ENCODE assay signal across 13 cellular contexts in genomic region chr1:167499106-167499505, GRCh38. TPM values are rescaled to one million over a fixed set of nuclear protein-coding genes. Genes with fewer than 3 reads are reported as not detected.
DNase-seq lines count a peak whose midpoint lies in the region; ATAC-seq and TF ChIP-seq lines count a peak whose summit lies in the region.
"Had no signal": no experiment of that assay in that cellular context is flagged by ENCODE, and none has a peak within 500 bp of the region (broad histone marks: within the 10 kb centered on the region; RNA-seq: fewer than 3 reads in every experiment).

No MANE protein-coding gene starts in this region.

- ATAC-seq in activated CD8-positive, alpha-beta memory T cell treated with anti-CD3 and anti-CD28 coated beads, Interleukin-2, amount 10 ng/mL, durations not matched to agents 7 days and 5 days = peak; percentile 28
- ATAC-seq in HG02885 (IDR thresholded peaks at IDR 0.05; ENCODE audit: poor library complexity, unreplicated experiment) = peak; percentile 12
- no peak for ATAC-seq in activated B cell treated with CpG ODN at 0.5 μM for 24 hours (ENCODE audit: low read depth)
- ATAC-seq in stimulated activated naive B cell treated with anti-CD40 and anti-IgM and Interleukin-4, amounts not matched to agents 10 μg/mL and 1 μg/mL and 100 μg/mL, for 72 hours (replicated peaks) = peak; percentile 13 to 22
- no peak for ATAC-seq in GM19324 (IDR thresholded peaks at IDR 0.05; ENCODE audit: low FRiP score, unreplicated experiment)

- no peaks in the 10 kb centered on the region for H3K79me2 ChIP-seq in hepatocyte

- no peaks in the 10 kb centered on the region for H3K36me3 ChIP-seq in hepatocyte (replicated peaks; ENCODE audit: insufficient read depth, low read depth)
- H3K36me3 ChIP-seq: right atrium auricular region had no signal

- 74% methylated on average over 4 of the region's 4 CpGs for WGBS in hepatocyte (ENCODE audit: low lambda C conversion rate, missing lambda C conversion rate)

- intact Hi-C loops in activated B cell treated with CpG ODN at 0.5 μM for 24 hours (cut with micrococcal nuclease) = loop anchor here (1.0 to 5.0 kb wide), 7 partner anchors 22 to 279 kb away; partner anchors contain the start of gene POU2F1

- H3K4me1 Mint-ChIP-seq in activated CD8-positive, alpha-beta memory T cell treated with anti-CD3 and anti-CD28 coated beads, Interleukin-2, amount 10 ng/mL, durations not matched to agents 7 days and 5 days = peaks cover 94% of the 10 kb centered on the region
- H3K4me1 Mint-ChIP-seq in activated B cell treated with CpG ODN at 0.5 μM for 24 hours = peaks cover 38% of the 10 kb centered on the region
- H3K4me1 Mint-ChIP-seq in stimulated activated naive B cell treated with anti-CD40 and anti-IgM and Interleukin-4, amounts not matched to agents 10 μg/mL and 1 μg/mL and 100 μg/mL, for 72 hours = peaks cover 21 to 38% of the 10 kb centered on the region in 2 donors

- no peaks in the 10 kb centered on the region for H3K4me1 ChIP-seq in hepatocyte (ENCODE audit: insufficient read depth)
- H3K4me1 ChIP-seq: right atrium auricular region had no signal

- H3K4me2 ChIP-seq in hepatocyte = no peak overlapping the region

- no peak overlapping the region for H2AFZ ChIP-seq in hepatocyte

- H3K9me3 Mint-ChIP-seq in activated CD8-positive, alpha-beta memory T cell treated with anti-CD3 and anti-CD28 coated beads, Interleukin-2, amount 10 ng/mL, durations not matched to agents 7 days and 5 days (ENCODE audit: low read depth) = no peaks in the 10 kb centered on the region
- H3K9me3 Mint-ChIP-seq in activated B cell treated with CpG ODN at 0.5 μM for 24 hours = no peaks in the 10 kb centered on the region
- H3K9me3 Mint-ChIP-seq in stimulated activated naive B cell treated with anti-CD40 and anti-IgM and Interleukin-4, amounts not matched to agents 10 μg/mL and 1 μg/mL and 100 μg/mL, for 72 hours = no peaks in the 10 kb centered on the region
- H3K9me3 Mint-ChIP-seq: type B pancreatic cell had no signal

- no peaks in the 10 kb centered on the region for H3K27me3 Mint-ChIP-seq in activated CD8-positive, alpha-beta memory T cell treated with anti-CD3 and anti-CD28 coated beads, Interleukin-2, amount 10 ng/mL, durations not matched to agents 7 days and 5 days
- peaks cover 64% of the 10 kb centered on the region for H3K27me3 Mint-ChIP-seq in activated B cell treated with CpG ODN at 0.5 μM for 24 hours
- peaks cover 54 to 62% of the 10 kb centered on the region in 2 donors for H3K27me3 Mint-ChIP-seq in stimulated activated naive B cell treated with anti-CD40 and anti-IgM and Interleukin-4, amounts not matched to agents 10 μg/mL and 1 μg/mL and 100 μg/mL, for 72 hours

- H4K20me1 ChIP-seq in hepatocyte (ENCODE audit: insufficient read depth, poor library complexity, severe bottlenecking) = no peaks in the 10 kb centered on the region

- peak overlapping the region; percentile 81 for H3K27ac Mint-ChIP-seq in activated CD8-positive, alpha-beta memory T cell treated with anti-CD3 and anti-CD28 coated beads, Interleukin-2, amount 10 ng/mL, durations not matched to agents 7 days and 5 days
- peak overlapping the region; percentile 59 for H3K27ac Mint-ChIP-seq in activated B cell treated with CpG ODN at 0.5 μM for 24 hours
- peak overlapping the region; percentile 28 for H3K27ac Mint-ChIP-seq in stimulated activated naive B cell treated with anti-CD40 and anti-IgM and Interleukin-4, amounts not matched to agents 10 μg/mL and 1 μg/mL and 100 μg/mL, for 72 hours
- H3K27ac Mint-ChIP-seq: type B pancreatic cell had no signal

- POLR2A ChIA-PET in activated B cell treated with CpG ODN at 0.5 μM for 24 hours (lab: Charles Lee) = interaction anchor here (2.6 kb wide), 1 partner anchor 44 kb away, joined by 19 read pairs; no protein-coding TSS in a partner anchor

- no peak overlapping the region for H3K4me3 ChIP-seq in hepatocyte
- H3K4me3 ChIP-seq: mucosa of descending colon, right atrium auricular region had no signal

- peaks cover 62% of the 10 kb centered on the region for H3K36me3 Mint-ChIP-seq in activated CD8-positive, alpha-beta memory T cell treated with anti-CD3 and anti-CD28 coated beads, Interleukin-2, amount 10 ng/mL, durations not matched to agents 7 days and 5 days
- H3K36me3 Mint-ChIP-seq in activated B cell treated with CpG ODN at 0.5 μM for 24 hours (ENCODE audit: low read depth) = no peaks in the 10 kb centered on the region
- no peaks in the 10 kb centered on the region for H3K36me3 Mint-ChIP-seq in stimulated activated naive B cell treated with anti-CD40 and anti-IgM and Interleukin-4, amounts not matched to agents 10 μg/mL and 1 μg/mL and 100 μg/mL, for 72 hours
- H3K36me3 Mint-ChIP-seq: type B pancreatic cell had no signal

- CTCF ChIA-PET in activated CD8-positive, alpha-beta memory T cell treated with anti-CD3 and anti-CD28 coated beads, Interleukin-2, amount 10 ng/mL, durations not matched to agents 7 days and 5 days (lab: Charles Lee) = interaction anchor here (0.9 to 5.8 kb wide), 15 partner anchors 9 to 98 kb away, joined by 3 to 63 read pairs (median 6); partner anchors contain the start of gene CD247
- CTCF ChIA-PET in activated B cell treated with CpG ODN at 0.5 μM for 24 hours (lab: Charles Lee) = interaction anchor here (1.2 to 2.2 kb wide), 3 partner anchors 34 to 442 kb away, joined by 3 to 7 read pairs (median 4); no protein-coding TSS in a partner anchor

- TF ChIP-seq CTCF in activated B cell treated with CpG ODN at 0.5 μM for 24 hours (IDR thresholded peaks at IDR 0.05) (no peak), hepatocyte (IDR thresholded peaks at IDR 0.05; ENCODE audit: poor library complexity) (no peak)

- no peaks in the 10 kb centered on the region for H3K9me3 ChIP-seq in hepatocyte (ENCODE audit: low read depth)
- H3K9me3 ChIP-seq: mucosa of descending colon, right atrium auricular region had no signal

- DNase-seq in activated CD8-positive, alpha-beta memory T cell treated with anti-CD3 and anti-CD28 coated beads, Interleukin-2, amount 10 ng/mL, durations not matched to agents 7 days and 5 days = peak; percentile 53
- DNase-seq in activated CD8-positive, alpha-beta memory T cell treated with anti-CD3 and anti-CD28 coated beads, Interleukin-2, amount 50 U/mL, for 48 hours = no peak
- DNase-seq in activated B cell treated with CpG ODN at 0.5 μM for 24 hours = no peak
- DNase-seq in stimulated activated naive B cell treated with anti-CD40 and anti-IgM and Interleukin-4, amounts not matched to agents 10 μg/mL and 1 μg/mL and 100 μg/mL, for 72 hours = no peak
- DNase-seq in hepatocyte (ENCODE audit: low spot score) = no peak
- DNase-seq in NCI-H524 treated with DMSO at 0.1 percent for 48 hours (lab: John Stamatoyannopoulos, UW) = no peak
- DNase-seq: DMS79 treated with DMSO at 0.1 percent for 48 hours, Kasumi-1, mucosa of descending colon had no signal

- peaks cover 8% of the 10 kb centered on the region for H3K27me3 ChIP-seq in hepatocyte
- H3K27me3 ChIP-seq: right atrium auricular region had no signal

- no peaks in the 10 kb centered on the region for H3K9me2 ChIP-seq in hepatocyte (replicated peaks; ENCODE audit: insufficient read depth)

- no peak overlapping the region for H3K27ac ChIP-seq in hepatocyte
- H3K27ac ChIP-seq: right atrium auricular region had no signal

- peak overlapping the region; percentile 34 for H3K4me3 Mint-ChIP-seq in activated CD8-positive, alpha-beta memory T cell treated with anti-CD3 and anti-CD28 coated beads, Interleukin-2, amount 10 ng/mL, durations not matched to agents 7 days and 5 days
- peak overlapping the region; percentile 64 for H3K4me3 Mint-ChIP-seq in activated B cell treated with CpG ODN at 0.5 μM for 24 hours
- H3K4me3 Mint-ChIP-seq in stimulated activated naive B cell treated with anti-CD40 and anti-IgM and Interleukin-4, amounts not matched to agents 10 μg/mL and 1 μg/mL and 100 μg/mL, for 72 hours = no peak overlapping the region
- H3K4me3 Mint-ChIP-seq: type B pancreatic cell had no signal

RNA-seq across cellular contexts. Expression of gene CD247, which starts 19.2 kb away (rescaled TPM):
- 100 to 1,000 TPM; 190 to 197 TPM for total RNA-seq in activated CD8-positive, alpha-beta memory T cell treated with anti-CD3 and anti-CD28 coated beads, Interleukin-2, amount 10 ng/mL, durations not matched to agents 7 days and 5 days
- total RNA-seq in activated B cell treated with CpG ODN at 0.5 μM for 24 hours (1.0 and 2.1 TPM in 2 replicates), hepatocyte (not detected in 2 replicates)
- polyA plus RNA-seq in hepatocyte = not detected in 2 replicates

RNA-seq across cellular contexts. Expression of gene CREG1, which starts 54.5 kb away (rescaled TPM):
- 10 to 100 TPM; 12.7 to 15.8 TPM for total RNA-seq in activated CD8-positive, alpha-beta memory T cell treated with anti-CD3 and anti-CD28 coated beads, Interleukin-2, amount 10 ng/mL, durations not matched to agents 7 days and 5 days
- 3.1 and 3.8 TPM in 2 replicates for total RNA-seq in activated B cell treated with CpG ODN at 0.5 μM for 24 hours
- 170 and 183 TPM in 2 replicates for total RNA-seq in hepatocyte
- 126 and 135 TPM in 2 replicates for polyA plus RNA-seq in hepatocyte

Comparison
In these comparisons a context has a peak if more than half of its experiments do, and no peak if none do; other contexts are left out.
1. ATAC-seq: peak in activated CD8-positive, alpha-beta memory T cell treated with anti-CD3 and anti-CD28 coated beads, Interleukin-2, amount 10 ng/mL, durations not matched to agents 7 days and 5 days (single experiment), HG02885 (single experiment) and stimulated activated naive B cell treated with anti-CD40 and anti-IgM and Interleukin-4, amounts not matched to agents 10 μg/mL and 1 μg/mL and 100 μg/mL, for 72 hours (2 of 2); none in activated B cell treated with CpG ODN at 0.5 μM for 24 hours (single experiment) and GM19324 (single experiment).
2. H3K27ac Mint-ChIP-seq: peak in every context shown above with its lines; median percentile 81 in activated CD8-positive, alpha-beta memory T cell treated with anti-CD3 and anti-CD28 coated beads, Interleukin-2, amount 10 ng/mL, durations not matched to agents 7 days and 5 days; 59 in activated B cell treated with CpG ODN at 0.5 μM for 24 hours; 28 in stimulated activated naive B cell treated with anti-CD40 and anti-IgM and Interleukin-4, amounts not matched to agents 10 μg/mL and 1 μg/mL and 100 μg/mL, for 72 hours.
3. H3K4me3 Mint-ChIP-seq: peak in activated CD8-positive, alpha-beta memory T cell treated with anti-CD3 and anti-CD28 coated beads, Interleukin-2, amount 10 ng/mL, durations not matched to agents 7 days and 5 days (single experiment) and activated B cell treated with CpG ODN at 0.5 μM for 24 hours (single experiment); none in stimulated activated naive B cell treated with anti-CD40 and anti-IgM and Interleukin-4, amounts not matched to agents 10 μg/mL and 1 μg/mL and 100 μg/mL, for 72 hours (0 of 2).
4. RNA of gene CD247, which starts 19.2 kb away (total RNA-seq): 190 to 197 TPM in activated CD8-positive, alpha-beta memory T cell treated with anti-CD3 and anti-CD28 coated beads, Interleukin-2, amount 10 ng/mL, durations not matched to agents 7 days and 5 days; 1.0 to 2.1 TPM in activated B cell treated with CpG ODN at 0.5 μM for 24 hours and not detected in hepatocyte; every median in the first group is over 10 times any median in the second.
5. RNA of gene CREG1, which starts 54.5 kb away (total RNA-seq): 170 to 183 TPM in hepatocyte; 12.7 to 15.8 TPM in activated CD8-positive, alpha-beta memory T cell treated with anti-CD3 and anti-CD28 coated beads, Interleukin-2, amount 10 ng/mL, durations not matched to agents 7 days and 5 days and 3.1 to 3.8 TPM in activated B cell treated with CpG ODN at 0.5 μM for 24 hours; every median in the first group is over 10 times any median in the second.